ENCODE assay signal across 17 cellular contexts in the genomic region with DNA sequence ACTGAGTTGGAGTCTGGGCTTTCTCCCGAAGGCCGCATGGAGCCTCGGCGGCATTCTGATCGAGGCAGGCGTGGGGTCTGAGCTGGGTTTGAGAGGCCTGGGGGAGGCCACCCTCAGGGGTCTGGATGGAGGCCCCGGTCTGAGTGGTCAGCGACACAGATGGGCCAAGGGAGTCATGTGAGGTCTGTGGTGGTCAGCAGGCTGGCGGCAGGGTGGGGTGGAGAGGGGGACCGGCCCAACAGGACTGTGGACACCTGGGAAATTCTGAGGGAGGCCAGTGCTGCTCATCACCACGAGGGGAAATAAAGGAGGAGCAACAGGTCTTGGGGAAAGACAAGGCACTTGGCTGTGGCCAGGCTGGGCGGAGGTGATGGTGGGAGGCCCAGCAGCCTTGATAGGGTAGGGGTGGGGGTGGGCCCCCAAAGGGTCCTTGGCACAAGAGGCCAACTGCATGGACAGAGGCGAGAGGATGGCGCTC.
"Had no signal": no experiment of that assay in that cellular context is flagged by ENCODE, and none has a peak within 500 bp of the region (broad histone marks: within the 10 kb centered on the region; RNA-seq: fewer than 3 reads in every experiment).

No MANE protein-coding gene starts in this region.

- ATAC-seq: esophagus mucosa; left lung; natural killer cell; stimulated activated naive CD8-positive, alpha-beta T cell treated with anti-CD3 and anti-CD28 coated beads, Interleukin-15, Interleukin-2, amounts not matched to agents 100 U/mL and 50 U/mL, for 24 hours had no signal

- H3K36me3 Mint-ChIP-seq: natural killer cell had no signal

- H3K27ac Mint-ChIP-seq: activated naive CD4-positive, alpha-beta T cell treated with anti-CD3 and anti-CD28 coated beads for 36 hours; activated T-helper 2 cell treated with anti-CD3 and anti-CD28 coated beads, Interferon-gamma antibody, Interleukin-2, Interleukin-4, amounts not matched to agents 10 μg/mL and 5 μg/mL and 100 μg/mL, durations not matched to agents 14 hours and 24 hours and 36 hours; T-helper 2 cell treated with Interferon-gamma antibody and Interleukin-4, amounts not matched to agents 5 μg/mL and 100 μg/mL, for 36 hours had no signal

- H3K4me1 Mint-ChIP-seq: natural killer cell had no signal

- H3K4me3 Mint-ChIP-seq: activated naive CD4-positive, alpha-beta T cell treated with anti-CD3 and anti-CD28 coated beads for 36 hours; natural killer cell; T-helper 2 cell treated with Interferon-gamma antibody and Interleukin-4, amounts not matched to agents 5 μg/mL and 100 μg/mL, for 36 hours had no signal

- H3K27me3 ChIP-seq: adrenal gland, left lung, neutrophil had no signal

- H3K9me3 Mint-ChIP-seq: activated naive CD4-positive, alpha-beta T cell treated with anti-CD3 and anti-CD28 coated beads for 36 hours; activated T-helper 2 cell treated with anti-CD3 and anti-CD28 coated beads, Interferon-gamma antibody, Interleukin-2, Interleukin-4, amounts not matched to agents 10 μg/mL and 5 μg/mL and 100 μg/mL, durations not matched to agents 14 hours and 24 hours and 36 hours; natural killer cell; T-helper 2 cell treated with Interferon-gamma antibody and Interleukin-4, amounts not matched to agents 5 μg/mL and 100 μg/mL, for 36 hours had no signal

- H3K4me3 ChIP-seq: adrenal gland, left lung had no signal

- H3K27ac ChIP-seq: adrenal gland, left lung, neutrophil had no signal

- DNase-seq: activated naive CD4-positive, alpha-beta T cell treated with anti-CD3 and anti-CD28 coated beads for 36 hours; activated T-cell treated with anti-CD3 and anti-CD28 coated beads for 4 hours; hippocampal formation; kidney; left lung; natural killer cell; retina; stimulated activated CD4-positive, alpha-beta T cell treated with anti-CD3 and anti-CD28 coated beads, Interleukin-15, amount 100 ng/mL, for 24 hours; stimulated activated CD4-positive, alpha-beta T cell treated with anti-CD3 and anti-CD28 coated beads, Interleukin-4, amount 100 ng/mL, for 1 hour; stimulated activated naive CD8-positive, alpha-beta T cell treated with anti-CD3 and anti-CD28 coated beads, Interleukin-15, Interleukin-2, amounts not matched to agents 100 U/mL and 50 U/mL, for 24 hours; SW 1271; trophoblast cell had no signal

- H3K9me3 ChIP-seq: adrenal gland, left lung, neutrophil had no signal
